In the genomic region with DNA sequence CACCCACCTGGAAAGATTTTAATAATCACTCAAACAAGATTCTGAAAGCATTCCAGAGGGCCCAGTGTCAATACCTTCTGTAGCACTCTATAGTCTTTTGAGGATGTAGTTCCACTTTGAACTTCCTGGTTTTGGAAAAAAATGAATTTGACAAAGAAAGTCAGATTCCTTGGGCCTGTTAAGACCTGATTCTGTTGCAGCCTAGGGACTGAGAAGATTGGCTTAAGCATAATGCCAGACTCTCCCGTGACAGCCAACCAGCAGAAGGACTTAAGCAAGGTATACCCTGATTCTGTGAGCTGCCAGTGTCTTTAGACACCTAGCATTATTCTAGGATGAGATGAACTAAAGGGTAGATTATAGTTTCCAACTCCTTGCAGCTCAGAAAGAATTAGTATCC, we compare ENCODE assay signal across 25 cellular contexts. TPM values are rescaled to one million over a fixed set of nuclear protein-coding genes. Genes with fewer than 3 reads are reported as not detected.
"Had no signal": no experiment of that assay in that cellular context is flagged by ENCODE, and none has a peak within 500 bp of the region (broad histone marks: within the 10 kb centered on the region; RNA-seq: fewer than 3 reads in every experiment).

No MANE protein-coding gene starts in this region.

- H3K4me3 ChIP-seq: sigmoid colon, stomach, tibial artery had no signal

- H3K27ac Mint-ChIP-seq: activated naive CD4-positive, alpha-beta T cell treated with anti-CD3 and anti-CD28 coated beads, Interleukin-2, amount 50 U/mL, for 72 hours; activated T-cell treated with anti-CD3 and anti-CD28 coated beads, Interleukin-2, amount 50 U/mL, for 72 hours; nephron; progenitor cell of endocrine pancreas; stimulated activated memory B cell treated with anti-CD40 and anti-IgM and Interleukin-4, amounts not matched to agents 10 μg/mL and 1 μg/mL and 100 μg/mL, for 72 hours had no signal

- H3K4me3 Mint-ChIP-seq: activated T-cell treated with anti-CD3 and anti-CD28 coated beads, Interleukin-2, amount 50 U/mL, for 72 hours; nephron; stimulated activated memory B cell treated with anti-CD40 and anti-IgM and Interleukin-4, amounts not matched to agents 10 μg/mL and 1 μg/mL and 100 μg/mL, for 72 hours had no signal

- H3K27me3 ChIP-seq: neutrophil, sigmoid colon, stomach, tibial artery had no signal

- H3K36me3 Mint-ChIP-seq: activated naive CD4-positive, alpha-beta T cell treated with anti-CD3 and anti-CD28 coated beads, Interleukin-2, amount 50 U/mL, for 72 hours; stimulated activated memory B cell treated with anti-CD40 and anti-IgM and Interleukin-4, amounts not matched to agents 10 μg/mL and 1 μg/mL and 100 μg/mL, for 72 hours had no signal

- H3K9me3 ChIP-seq: neutrophil, sigmoid colon, stomach, tibial artery had no signal

- ATAC-seq: activated naive CD4-positive, alpha-beta T cell treated with anti-CD3 and anti-CD28 coated beads, Interleukin-2, amount 50 U/mL, for 72 hours; activated T-cell treated with anti-CD3 and anti-CD28 coated beads, Interleukin-2, amount 50 U/mL, for 72 hours; left cardiac atrium; left ventricle myocardium superior; stimulated activated memory B cell treated with anti-CD40 and anti-IgM and Interleukin-4, amounts not matched to agents 10 μg/mL and 1 μg/mL and 100 μg/mL, for 72 hours had no signal

- H3K27ac ChIP-seq: neutrophil, sigmoid colon, stomach, tibial artery had no signal

- H3K9me3 Mint-ChIP-seq: nephron had no signal

- H3K4me1 ChIP-seq: stomach, tibial artery had no signal

- H3K36me3 ChIP-seq: neutrophil, sigmoid colon, stomach, tibial artery had no signal

- H3K27me3 Mint-ChIP-seq: progenitor cell of endocrine pancreas; stimulated activated memory B cell treated with anti-CD40 and anti-IgM and Interleukin-4, amounts not matched to agents 10 μg/mL and 1 μg/mL and 100 μg/mL, for 72 hours had no signal

- H3K4me1 Mint-ChIP-seq: nephron; stimulated activated memory B cell treated with anti-CD40 and anti-IgM and Interleukin-4, amounts not matched to agents 10 μg/mL and 1 μg/mL and 100 μg/mL, for 72 hours had no signal

- DNase-seq: activated CD4-positive, alpha-beta T cell treated with anti-CD3 and anti-CD28 coated beads for 4 hours; activated CD4-positive, alpha-beta T cell treated with anti-CD3 and anti-CD28 coated beads, Interleukin-2, amount 50 U/mL, for 4 hours; activated naive CD4-positive, alpha-beta T cell; activated T-cell treated with anti-CD3 and anti-CD28 coated beads for 4 hours; activated T-cell treated with anti-CD3 and anti-CD28 coated beads, Interleukin-2, amount 50 U/mL, for 72 hours; dermis blood vessel endothelial cell; effector CD8-positive, alpha-beta T cell; islet precursor cell; left cardiac atrium; left ventricle myocardium superior; retina; sigmoid colon; small intestine; stimulated activated CD4-positive, alpha-beta T cell treated with anti-CD3 and anti-CD28 coated beads, Interleukin-4, amount 100 ng/mL, for 4 hours; stimulated activated CD8-positive, alpha-beta memory T cell treated with anti-CD3 and anti-CD28 coated beads, Interleukin-4, amount 100 ng/mL, for 48 hours; stomach; tibial artery had no signal

RNA-seq across cellular contexts. Expression of gene SPINK5, which starts 6.8 kb away (rescaled TPM):
- total RNA-seq: activated naive CD4-positive, alpha-beta T cell treated with anti-CD3 and anti-CD28 coated beads, Interleukin-2, amount 50 U/mL, for 72 hours; activated T-cell treated with anti-CD3 and anti-CD28 coated beads, Interleukin-2, amount 50 U/mL, for 72 hours; frontal cortex; lung microvascular endothelial cell; T-helper 1 cell treated with Interleukin-12 subunit alpha and Interleukin-12 subunit beta and Interleukin-4 antibody, amounts not matched to agents 30 ng/mL and 1 ng/mL, for 36 hours had no signal
